Comparison of ENCODE assay signal across 11 cellular contexts in genomic region chr17:79145548-79145947, GRCh38.
"Had no signal": no experiment of that assay in that cellular context is flagged by ENCODE, and none has a peak within 500 bp of the region (broad histone marks: within the 10 kb centered on the region; RNA-seq: fewer than 3 reads in every experiment).

No MANE protein-coding gene starts in this region.

- H2AFZ ChIP-seq: GM23248, GM23338 had no signal

- H3K9me3 ChIP-seq: HAP-1 had no signal

- FAIRE-seq: H1, H54 had no signal

- DNase-seq: GM23248, GOT3, H7, H9, HCEC 1CT, HFFc6 had no signal

- H3K36me3 ChIP-seq: HAP-1 had no signal

- ATAC-seq: GM23338, HCT116 had no signal

- H3K4me2 ChIP-seq: GM23338 had no signal

- H3K4me1 ChIP-seq: HAP-1 had no signal

- H3K27ac ChIP-seq: GM23248 had no signal

- H3K9ac ChIP-seq: GM23248 had no signal

- H3K4me3 ChIP-seq: GM23248, GM23338, HAP-1 had no signal
